Comparison of ENCODE assay signal across 21 cellular contexts in the genomic region with DNA sequence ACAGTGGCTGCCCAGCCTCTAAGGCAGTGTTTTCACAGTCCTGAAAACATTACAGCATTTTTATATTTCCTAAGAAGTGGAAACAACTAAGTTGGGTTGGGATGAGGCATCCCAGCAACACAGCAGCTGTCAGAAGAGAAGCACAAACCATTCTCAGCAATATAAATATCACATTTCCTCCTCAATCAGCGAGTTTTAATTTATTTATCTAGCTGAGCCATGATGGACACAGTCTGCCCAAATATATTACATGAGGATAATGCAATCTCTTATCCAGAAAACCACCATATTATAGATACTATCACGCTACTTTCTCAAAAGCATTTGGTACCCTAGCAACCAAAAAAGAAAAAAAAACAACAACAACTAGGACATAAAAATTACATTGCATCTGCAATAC.
"Had no signal": no experiment of that assay in that cellular context is flagged by ENCODE, and none has a peak within 500 bp of the region (broad histone marks: within the 10 kb centered on the region; RNA-seq: fewer than 3 reads in every experiment).

No MANE protein-coding gene starts in this region.

- ATAC-seq: Panc1, PC-3, Right ventricle myocardium inferior had no signal

- H3K4me3 ChIP-seq: SJCRH30, SK-N-MC had no signal

- H3K27ac ChIP-seq: SJCRH30, SK-N-MC had no signal

- H3K27me3 ChIP-seq: SJCRH30 had no signal

- H3K36me3 ChIP-seq: SJCRH30 had no signal

- DNase-seq: KBM-7, MV-4-11, NCI-H1048, NCI-H1105, NCI-H1417, NCI-H1436 treated with DMSO at 0.1 percent for 48 hours, NCI-H1694, NCI-H187 treated with DMSO at 0.1 percent for 48 hours, NCI-H2029 treated with DMSO at 0.1 percent for 48 hours, NCI-H2171 treated with DMSO at 0.1 percent for 48 hours, NCI-H345, NCI-H446 treated with DMSO at 0.1 percent for 48 hours, NCI-H510A treated with DMSO at 0.1 percent for 48 hours, NCI-H526, NCI-H82, PC-3, SHP77 treated with DMSO at 0.1 percent for 48 hours, SJCRH30 had no signal

- H3K9me3 ChIP-seq: SJCRH30 had no signal
